In the genomic region with DNA sequence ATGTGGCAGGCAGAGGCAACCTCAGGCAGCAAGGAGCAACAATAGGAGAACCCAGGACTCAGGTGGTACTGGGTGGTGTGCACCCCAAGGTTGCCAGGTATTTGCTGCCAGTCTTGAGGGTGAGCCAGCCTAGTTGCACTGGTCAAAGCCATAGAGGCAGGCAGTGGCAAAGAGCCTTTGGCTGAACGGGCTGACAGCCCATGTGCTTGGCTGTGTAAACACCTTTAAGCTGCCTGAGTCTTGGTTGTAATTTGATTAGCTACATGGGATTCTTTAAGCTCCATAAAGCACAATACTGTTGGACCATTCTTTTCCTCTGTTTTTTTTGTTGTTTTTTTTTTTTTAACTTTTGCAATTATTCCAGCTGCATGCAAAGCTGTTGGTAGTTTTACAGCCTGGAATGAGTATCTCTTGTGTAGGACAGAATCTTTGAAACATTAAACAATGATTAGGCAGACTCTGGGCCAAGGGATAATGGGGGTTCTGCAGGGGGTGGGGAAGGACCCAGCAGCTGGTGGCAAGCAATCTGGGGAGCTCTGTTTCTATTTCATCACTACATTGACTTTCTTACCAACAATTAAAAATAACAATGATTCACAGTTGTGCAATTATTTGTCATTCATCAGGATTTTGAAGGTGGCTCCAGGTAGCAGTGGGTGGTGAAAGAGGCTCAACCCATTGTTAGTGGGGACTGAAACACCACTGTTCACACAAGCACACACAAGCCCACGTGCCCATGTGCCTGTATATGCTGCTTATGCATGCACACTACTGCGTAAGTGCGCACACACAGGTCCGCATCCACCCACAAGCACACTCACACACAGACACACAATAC, we compare ENCODE assay signal across 18 cellular contexts.
A peak's percentile ranks its signal among the peaks of the same experiment; 100 is the strongest.
DNase-seq lines count a peak whose midpoint lies in the region; ATAC-seq and TF ChIP-seq lines count a peak whose summit lies in the region.
"Had no signal": no experiment of that assay in that cellular context is flagged by ENCODE, and none has a peak within 500 bp of the region (broad histone marks: within the 10 kb centered on the region; RNA-seq: fewer than 3 reads in every experiment).

No MANE protein-coding gene starts in this region.

- no peak overlapping the region for H3T11ph ChIP-seq in H9 (ENCODE audit: low read length)

- no peak overlapping the region for H3K27ac ChIP-seq in H9 (ENCODE audit: insufficient read length, low read depth, low read length)
- H3K27ac ChIP-seq: tibial nerve had no signal

- H3K27me3 Mint-ChIP-seq in H9 (ENCODE audit: low read depth), result peaks cover 5% of the 10 kb centered on the region; the same call in 1 of the 2 replicates
- H3K27me3 Mint-ChIP-seq in brain, result peaks cover 7% of the 10 kb centered on the region
- no peaks in the 10 kb centered on the region for H3K27me3 Mint-ChIP-seq in neural crest cell (ENCODE audit: low read depth)
- H3K27me3 Mint-ChIP-seq: activated B cell treated with CpG ODN at 0.5 μM for 24 hours had no signal

- H3K9ac ChIP-seq in H9 (ENCODE audit: extremely low read depth, insufficient read length, low read length), result no peak overlapping the region

- H3K9me3 Mint-ChIP-seq in H9 (no peaks in the 10 kb centered on the region), brain (no peaks in the 10 kb centered on the region), neural crest cell (no peaks in the 10 kb centered on the region)
- H3K9me3 Mint-ChIP-seq: activated B cell treated with CpG ODN at 0.5 μM for 24 hours; dendritic cell treated with granulocyte-macrophage colony-stimulating factor and Interleukin-4, amounts not matched to agents 40 ng/mL and 50 ng/mL, for 4 days; immature natural killer cell; stimulated activated effector memory CD8-positive, alpha-beta T cell treated with anti-CD3 and anti-CD28 coated beads, Interleukin-12 subunit alpha, Interleukin-12 subunit beta, amount 100 ng/mL, for 72 hours had no signal

- DNase-seq in H9, result no peak
- DNase-seq in NCI-H2081 (lab: John Stamatoyannopoulos, UW), result peak; percentile 57 to 88
- DNase-seq in neural crest cell (ENCODE audit: low read depth, low spot score), result no peak
- DNase-seq in MG63, result no peak
- DNase-seq in activated CD4-positive, alpha-beta T cell treated with anti-CD3 and anti-CD28 coated beads for 48 hours, result no peak
- DNase-seq: activated B cell treated with CpG ODN at 0.5 μM for 24 hours; activated naive CD4-positive, alpha-beta T cell treated with Interleukin-2 at 50 U/mL for 16 hours; immature natural killer cell; MM.1S; NCI-H524 treated with DMSO at 0.1 percent for 48 hours; nucleus accumbens; small intestine had no signal

- WGBS in H9 (ENCODE audit: extremely low coverage, insufficient read length, low lambda C conversion rate), result no CpG with 5 or more reads among the region's 5 CpGs

- no peak overlapping the region for H2BK5ac ChIP-seq in H9 (ENCODE audit: insufficient read length, low read length)

- H3K4ac ChIP-seq in H9 (ENCODE audit: low read depth, low read length), result no peak overlapping the region

- no peak overlapping the region for H4K91ac ChIP-seq in H9 (ENCODE audit: insufficient read length, low read depth, low read length)

- no peak overlapping the region for H2BK20ac ChIP-seq in H9 (ENCODE audit: low read depth, low read length, poor library complexity, severe bottlenecking)

- no peak overlapping the region for H4K5ac ChIP-seq in H9 (ENCODE audit: insufficient read length, low read depth, low read length)

- no peak overlapping the region for H3K23ac ChIP-seq in H9 (ENCODE audit: insufficient read length, low read depth, low read length)

- no peak overlapping the region for H3K18ac ChIP-seq in H9 (ENCODE audit: insufficient read length, low read depth, low read length)

- no peaks in the 10 kb centered on the region for H3K36me3 ChIP-seq in MG63
- H3K36me3 ChIP-seq: tibial nerve had no signal

- no peaks in the 10 kb centered on the region for H3K23me2 ChIP-seq in H9 (ENCODE audit: insufficient read length, low read depth, low read length, poor library complexity, severe bottlenecking)

- H2BK15ac ChIP-seq in H9 (ENCODE audit: low read depth, low read length), result no peak overlapping the region

- H3K4me1 Mint-ChIP-seq in H9 (peaks cover 13 to 20% of the 10 kb centered on the region in 2 experiments; a peak in 3 of 4 replicates), brain (peaks cover 66% of the 10 kb centered on the region), neural crest cell (peaks cover 3% of the 10 kb centered on the region)
- H3K4me1 Mint-ChIP-seq: activated B cell treated with CpG ODN at 0.5 μM for 24 hours; immature natural killer cell; stimulated activated effector memory CD8-positive, alpha-beta T cell treated with anti-CD3 and anti-CD28 coated beads, Interleukin-12 subunit alpha, Interleukin-12 subunit beta, amount 100 ng/mL, for 72 hours had no signal

- no peaks in the 10 kb centered on the region for H3K79me1 ChIP-seq in H9 (ENCODE audit: insufficient read depth, low read depth, low read length, poor library complexity, severe bottlenecking)

- H2BK120ac ChIP-seq in H9 (ENCODE audit: low read depth, low read length, poor library complexity, severe bottlenecking), result no peak overlapping the region

- H3K27ac Mint-ChIP-seq in H9, result no peak overlapping the region; a peak in 1 of 7 replicates
- H3K27ac Mint-ChIP-seq in brain, result peak overlapping the region in 3 of 5 experiments; percentile 42 to 80 (median 56)
- H3K27ac Mint-ChIP-seq in neural crest cell (ENCODE audit: unreplicated experiment), result peak overlapping the region; percentile 35
- H3K27ac Mint-ChIP-seq: activated B cell treated with CpG ODN at 0.5 μM for 24 hours; dendritic cell treated with granulocyte-macrophage colony-stimulating factor and Interleukin-4, amounts not matched to agents 40 ng/mL and 50 ng/mL, for 4 days; immature natural killer cell; stimulated activated effector memory CD8-positive, alpha-beta T cell treated with anti-CD3 and anti-CD28 coated beads, Interleukin-12 subunit alpha, Interleukin-12 subunit beta, amount 100 ng/mL, for 72 hours had no signal

- H4K8ac ChIP-seq in H9 (replicated peaks; ENCODE audit: insufficient read length, low read depth, low read length), result no peak overlapping the region

- no peak overlapping the region for H2BK12ac ChIP-seq in H9 (ENCODE audit: insufficient read length, low read depth, low read length)

- peak overlapping the region; percentile 17; the same call in 1 of the 2 replicates for H3K14ac ChIP-seq in H9 (ENCODE audit: insufficient read depth, low read length)

- H2AFZ ChIP-seq in H9 (ENCODE audit: low read length), result no peak overlapping the region

- no peak overlapping the region for H3K4me3 Mint-ChIP-seq in H9
- no peak overlapping the region for H3K4me3 Mint-ChIP-seq in brain
- H3K4me3 Mint-ChIP-seq in neural crest cell, result no peak overlapping the region
- H3K4me3 Mint-ChIP-seq: activated B cell treated with CpG ODN at 0.5 μM for 24 hours; dendritic cell treated with granulocyte-macrophage colony-stimulating factor and Interleukin-4, amounts not matched to agents 40 ng/mL and 50 ng/mL, for 4 days; immature natural killer cell; stimulated activated effector memory CD8-positive, alpha-beta T cell treated with anti-CD3 and anti-CD28 coated beads, Interleukin-12 subunit alpha, Interleukin-12 subunit beta, amount 100 ng/mL, for 72 hours had no signal

- no peaks in the 10 kb centered on the region for H3K27me3 ChIP-seq in H9 (ENCODE audit: insufficient read depth, low read length)
- no peaks in the 10 kb centered on the region for H3K27me3 ChIP-seq in MG63
- H3K27me3 ChIP-seq: tibial nerve had no signal

- no peaks in the 10 kb centered on the region for H3K36me3 Mint-ChIP-seq in H9 (ENCODE audit: insufficient read depth in 1 of 3, low read depth in 3 of 3)
- no peaks in the 10 kb centered on the region for H3K36me3 Mint-ChIP-seq in brain
- H3K36me3 Mint-ChIP-seq in neural crest cell (ENCODE audit: low read depth), result no peaks in the 10 kb centered on the region
- H3K36me3 Mint-ChIP-seq: immature natural killer cell; stimulated activated effector memory CD8-positive, alpha-beta T cell treated with anti-CD3 and anti-CD28 coated beads, Interleukin-12 subunit alpha, Interleukin-12 subunit beta, amount 100 ng/mL, for 72 hours had no signal

- H3K79me2 ChIP-seq in H9 (ENCODE audit: insufficient read depth, low read length), result no peaks in the 10 kb centered on the region

- H3K4me1 ChIP-seq in H9 (ENCODE audit: insufficient read depth, low read length), result peaks cover 2% of the 10 kb centered on the region; the same call in 1 of the 2 replicates

- H3K9me3 ChIP-seq in H9 (ENCODE audit: control insufficient read depth, low read depth, low read length), result no peaks in the 10 kb centered on the region
- no peaks in the 10 kb centered on the region for H3K9me3 ChIP-seq in MG63
- H3K9me3 ChIP-seq: tibial nerve had no signal

- ATAC-seq in HG02870 (IDR thresholded peaks at IDR 0.05; ENCODE audit: unreplicated experiment) (no peak), GM19397 (IDR thresholded peaks at IDR 0.05; ENCODE audit: unreplicated experiment) (no peak)
- ATAC-seq: stimulated activated effector memory CD8-positive, alpha-beta T cell treated with anti-CD3 and anti-CD28 coated beads, Interleukin-12 subunit alpha, Interleukin-12 subunit beta, amount 100 ng/mL, for 72 hours had no signal

- no peaks in the 10 kb centered on the region for H4K20me1 ChIP-seq in H9 (ENCODE audit: control insufficient read depth, insufficient read depth, insufficient read length)

- no peak overlapping the region for H3K56ac ChIP-seq in H9 (ENCODE audit: insufficient read length, low read depth, low read length)

- no peak overlapping the region for H2AK5ac ChIP-seq in H9 (ENCODE audit: insufficient read length, low read length)

- no peak overlapping the region for H3K4me2 ChIP-seq in H9 (ENCODE audit: insufficient read depth, insufficient read length, low read length)

- H3K4me3 ChIP-seq in MG63, result no peak overlapping the region
- H3K4me3 ChIP-seq: tibial nerve had no signal

- TF ChIP-seq CTCF in H9 (conservative IDR thresholded peaks at IDR 0.05) (no peak), brain (conservative IDR thresholded peaks at IDR 0.05) (no peak), neural crest cell (conservative IDR thresholded peaks at IDR 0.05) (no peak)

Comparison
In these comparisons a context has a peak if more than half of its experiments do, and no peak if none do; other contexts are left out.
1. DNase-seq: peak in NCI-H2081 (2 of 2); none in H9 (single experiment), neural crest cell (single experiment), MG63 (single experiment) and activated CD4-positive, alpha-beta T cell treated with anti-CD3 and anti-CD28 coated beads for 48 hours (single experiment).
2. H3K27ac Mint-ChIP-seq: peak in brain (3 of 5) and neural crest cell (single experiment); none in H9 (0 of 3).